8 cellular contexts compared by ENCODE assay signal in genomic region chr3:137792633-137793271, GRCh38. TPM values are rescaled to one million over a fixed set of nuclear protein-coding genes. Genes with fewer than 3 reads are reported as not detected.
DNase-seq lines count a peak whose midpoint lies in the region; ATAC-seq, FAIRE-seq and TF ChIP-seq lines count a peak whose summit lies in the region.

No MANE protein-coding gene starts in this region.

- no peak overlapping the region for H2AFZ ChIP-seq in PC-9

- DNase-seq in AG09309 (ENCODE audit: low read depth) (no peak), GM12891 (ENCODE audit: insufficient read length, low spot score) (peak; percentile 10), PC-9 (no peak), fibroblast of villous mesenchyme (ENCODE audit: low read depth) (peak; percentile 20), NCI-H187 (lab: John Stamatoyannopoulos, UW) (no peak)
- no peak for DNase-seq in NK-92 treated with Interleukin-12 subunit alpha and Interleukin-12 subunit beta, amount 100 ng/mL, for 24 hours (lab: John Stamatoyannopoulos, UW)
- no peak for DNase-seq in activated effector memory CD4-positive, alpha-beta T cell treated with Interleukin-2 at 50 U/mL for 16 hours

- no peaks in the 10 kb centered on the region for H3K9me3 ChIP-seq in PC-9 (ENCODE audit: insufficient read depth, low read depth)

- H3K27ac ChIP-seq in PC-9: no peak overlapping the region

- H3K4me3 ChIP-seq in AG09309 (ENCODE audit: control insufficient read depth, low read depth, low read length): no peak overlapping the region
- no peak overlapping the region for H3K4me3 ChIP-seq in PC-9
- no peak overlapping the region for H3K4me3 ChIP-seq in fibroblast of villous mesenchyme (ENCODE audit: low read depth, low read length)

- no peak for TF ChIP-seq POLR2A in GM12891 (IDR thresholded peaks at IDR 0.05; ENCODE audit: low read depth, low read length)

- CTCF ChIA-PET in PC-9 (lab: Charles Lee): no interaction called here

- peak; percentile 50 for FAIRE-seq in GM12891 (lab: Jason Lieb, UNC)

- H3F3A ChIP-seq in PC-9 (ENCODE audit: insufficient read depth, low read depth): no peaks in the 10 kb centered on the region

- BruUV-seq in PC-9 (replicated peaks; lab: Mats Ljungman, UMichigan): no TSS peak

- no peaks in the 10 kb centered on the region for H3K36me3 ChIP-seq in PC-9 (ENCODE audit: low read depth)

- no peak overlapping the region for H3K4me2 ChIP-seq in PC-9

- H3K9me2 ChIP-seq in PC-9 (ENCODE audit: insufficient read depth): no peaks in the 10 kb centered on the region

- POLR2A ChIA-PET in PC-9 (lab: Charles Lee; ENCODE audit: unreplicated experiment): no interaction called here

- no peaks in the 10 kb centered on the region for H3K79me2 ChIP-seq in PC-9 (ENCODE audit: low read depth)

- intact Hi-C loops in PC-9 (cut with micrococcal nuclease; ENCODE audit: unreplicated experiment): no loop called here

- TF ChIP-seq CTCF in AG09309 (IDR thresholded peaks at IDR 0.05; ENCODE audit: control insufficient read depth, insufficient read depth, low read depth, low read length, missing control alignments) (peak; percentile 70), PC-9 (conservative IDR thresholded peaks at IDR 0.05) (peak; percentile 56), fibroblast of villous mesenchyme (IDR thresholded peaks at IDR 0.05; ENCODE audit: insufficient read depth, low read depth, low read length) (peak; percentile 66)

- H4K20me1 ChIP-seq in PC-9 (ENCODE audit: insufficient read depth): no peaks in the 10 kb centered on the region

- no peak for ATAC-seq in HG02571 (IDR thresholded peaks at IDR 0.05; ENCODE audit: unreplicated experiment)

- H3K27me3 ChIP-seq in PC-9 (ENCODE audit: insufficient read depth, low read depth): no peaks in the 10 kb centered on the region

- no peaks in the 10 kb centered on the region for H3K4me1 ChIP-seq in PC-9 (replicated peaks; ENCODE audit: insufficient read depth)

TF ChIP-seq in GM12891, 5 proteins besides CTCF, POLR2A, EP300 and RAD21:
- no peak for TF ChIP-seq POU2F2 (IDR thresholded peaks at IDR 0.05; ENCODE audit: low read depth, low read length)
- no peak for TF ChIP-seq PAX5 (IDR thresholded peaks at IDR 0.05; ENCODE audit: insufficient read depth, low read length, severe bottlenecking)
- no peak for TF ChIP-seq TAF1 (IDR thresholded peaks at IDR 0.05; ENCODE audit: low read depth, low read length)

RNA-seq across cellular contexts. Expression of gene SOX14, which starts 28.6 kb away (rescaled TPM):
- polyA plus RNA-seq in GM12891 (2012; ENCODE audit: low read depth, missing spikeins): not detected
- not detected in 2 replicates for total RNA-seq in PC-9 (2021)
- not detected in 2 replicates for total RNA-seq in fibroblast of villous mesenchyme

Comparison
In these comparisons a context has a peak if more than half of its experiments do, and no peak if none do; other contexts are left out.
1. DNase-seq: peak in GM12891 (single experiment) and fibroblast of villous mesenchyme (single experiment); none in AG09309 (single experiment), PC-9 (0 of 2), NCI-H187 (0 of 2), NK-92 treated with Interleukin-12 subunit alpha and Interleukin-12 subunit beta, amount 100 ng/mL, for 24 hours (single experiment) and activated effector memory CD4-positive, alpha-beta T cell treated with Interleukin-2 at 50 U/mL for 16 hours (single experiment).
2. Peak in every context shown above with its lines, with median percentiles within 50 percentile points of each other: CTCF ChIP-seq.